In the genomic region with DNA sequence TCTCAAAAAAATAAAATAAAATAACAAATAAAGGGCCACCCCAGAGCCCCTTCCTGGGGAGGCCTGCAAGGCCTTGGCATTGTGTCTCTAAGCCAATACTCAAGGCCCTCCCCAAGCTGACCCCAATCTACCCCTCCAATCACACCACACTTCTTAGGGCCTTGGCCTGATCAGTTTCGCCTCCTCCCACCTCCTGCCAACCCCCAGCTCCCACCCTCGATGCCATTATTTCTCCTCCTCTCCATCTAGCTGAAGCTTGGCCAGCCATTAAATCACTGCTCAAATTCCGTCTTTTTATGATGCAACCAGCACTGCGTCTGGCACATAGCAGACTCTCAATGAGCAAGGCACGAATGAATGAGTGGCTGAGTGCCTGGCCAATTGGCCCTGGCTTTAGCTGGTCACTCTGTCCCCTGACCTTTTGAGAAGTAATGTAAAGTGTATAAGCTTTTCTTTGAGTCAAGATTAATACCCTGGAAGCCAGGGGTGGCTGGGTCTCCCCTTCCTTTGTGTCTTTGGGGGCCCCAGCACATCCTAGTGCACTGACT, we compare ENCODE assay signal across 19 cellular contexts. TPM values are rescaled to one million over a fixed set of nuclear protein-coding genes. Genes with fewer than 3 reads are reported as not detected.
DNase-seq lines count a peak whose midpoint lies in the region; ATAC-seq and TF ChIP-seq lines count a peak whose summit lies in the region.
"Had no signal": no experiment of that assay in that cellular context is flagged by ENCODE, and none has a peak within 500 bp of the region (broad histone marks: within the 10 kb centered on the region; RNA-seq: fewer than 3 reads in every experiment).

No MANE protein-coding gene starts in this region.

- peaks cover 18% of the 10 kb centered on the region for H3K4me1 Mint-ChIP-seq in activated naive CD8-positive, alpha-beta T cell treated with anti-CD3 and anti-CD28 coated beads, Interleukin-2, amount 10 ng/mL, durations not matched to agents 7 days and 5 days
- H3K4me1 Mint-ChIP-seq in activated naive CD8-positive, alpha-beta T cell treated with anti-CD3 and anti-CD28 coated beads for 36 hours = peaks cover 8% of the 10 kb centered on the region
- peaks cover 24% of the 10 kb centered on the region for H3K4me1 Mint-ChIP-seq in central memory CD8-positive, alpha-beta T cell
- H3K4me1 Mint-ChIP-seq in type B pancreatic cell (ENCODE audit: unreplicated experiment) = peaks cover 34% of the 10 kb centered on the region
- peaks cover 10% of the 10 kb centered on the region for H3K4me1 Mint-ChIP-seq in activated CD4-positive, alpha-beta memory T cell treated with anti-CD3 and anti-CD28 coated beads for 36 hours (ENCODE audit: low read depth)

- no peak overlapping the region for H3K27ac Mint-ChIP-seq in activated naive CD8-positive, alpha-beta T cell treated with anti-CD3 and anti-CD28 coated beads, Interleukin-2, amount 10 ng/mL, durations not matched to agents 7 days and 5 days
- no peak overlapping the region for H3K27ac Mint-ChIP-seq in activated naive CD8-positive, alpha-beta T cell treated with anti-CD3 and anti-CD28 coated beads for 36 hours
- H3K27ac Mint-ChIP-seq in central memory CD8-positive, alpha-beta T cell (ENCODE audit: low read depth) = peak overlapping the region; percentile 68
- peak overlapping the region; percentile 17 for H3K27ac Mint-ChIP-seq in type B pancreatic cell
- H3K27ac Mint-ChIP-seq in activated CD4-positive, alpha-beta memory T cell treated with anti-CD3 and anti-CD28 coated beads for 36 hours = no peak overlapping the region
- H3K27ac Mint-ChIP-seq: activated CD8-positive, alpha-beta T cell treated with anti-CD3 and anti-CD28 coated beads for 36 hours; CD8-positive, alpha-beta T cell; stimulated activated naive CD8-positive, alpha-beta T cell treated with anti-CD3 and anti-CD28 coated beads, Interleukin-15, Interleukin-2, amounts not matched to agents 100 ng/mL and 50 ng/mL, for 24 hours had no signal

- intact Hi-C loops in activated CD4-positive, alpha-beta memory T cell treated with anti-CD3 and anti-CD28 coated beads for 36 hours (cut with micrococcal nuclease) = no loop called here

- H3K36me3 Mint-ChIP-seq in activated naive CD8-positive, alpha-beta T cell treated with anti-CD3 and anti-CD28 coated beads, Interleukin-2, amount 10 ng/mL, durations not matched to agents 7 days and 5 days = peaks cover 3% of the 10 kb centered on the region
- H3K36me3 Mint-ChIP-seq in activated naive CD8-positive, alpha-beta T cell treated with anti-CD3 and anti-CD28 coated beads for 36 hours = no peaks in the 10 kb centered on the region
- H3K36me3 Mint-ChIP-seq in central memory CD8-positive, alpha-beta T cell (ENCODE audit: insufficient read depth) = peaks cover 3% of the 10 kb centered on the region
- no peaks in the 10 kb centered on the region for H3K36me3 Mint-ChIP-seq in type B pancreatic cell
- no peaks in the 10 kb centered on the region for H3K36me3 Mint-ChIP-seq in activated CD4-positive, alpha-beta memory T cell treated with anti-CD3 and anti-CD28 coated beads for 36 hours
- H3K36me3 Mint-ChIP-seq: CD8-positive, alpha-beta T cell had no signal

- no peaks in the 10 kb centered on the region for H3K27me3 Mint-ChIP-seq in activated naive CD8-positive, alpha-beta T cell treated with anti-CD3 and anti-CD28 coated beads, Interleukin-2, amount 10 ng/mL, durations not matched to agents 7 days and 5 days
- no peaks in the 10 kb centered on the region for H3K27me3 Mint-ChIP-seq in activated naive CD8-positive, alpha-beta T cell treated with anti-CD3 and anti-CD28 coated beads for 36 hours
- no peaks in the 10 kb centered on the region for H3K27me3 Mint-ChIP-seq in central memory CD8-positive, alpha-beta T cell
- no peaks in the 10 kb centered on the region for H3K27me3 Mint-ChIP-seq in type B pancreatic cell
- H3K27me3 Mint-ChIP-seq in activated CD4-positive, alpha-beta memory T cell treated with anti-CD3 and anti-CD28 coated beads for 36 hours = no peaks in the 10 kb centered on the region
- H3K27me3 Mint-ChIP-seq: activated CD8-positive, alpha-beta T cell treated with anti-CD3 and anti-CD28 coated beads for 36 hours; effector memory CD8-positive, alpha-beta T cell; stimulated activated naive CD8-positive, alpha-beta T cell treated with anti-CD3 and anti-CD28 coated beads, Interleukin-15, Interleukin-2, amounts not matched to agents 100 ng/mL and 50 ng/mL, for 24 hours had no signal

- no peak overlapping the region for H3K4me3 Mint-ChIP-seq in activated naive CD8-positive, alpha-beta T cell treated with anti-CD3 and anti-CD28 coated beads, Interleukin-2, amount 10 ng/mL, durations not matched to agents 7 days and 5 days
- H3K4me3 Mint-ChIP-seq in activated naive CD8-positive, alpha-beta T cell treated with anti-CD3 and anti-CD28 coated beads for 36 hours = no peak overlapping the region
- no peak overlapping the region for H3K4me3 Mint-ChIP-seq in central memory CD8-positive, alpha-beta T cell
- no peak overlapping the region for H3K4me3 Mint-ChIP-seq in type B pancreatic cell
- H3K4me3 Mint-ChIP-seq in activated CD4-positive, alpha-beta memory T cell treated with anti-CD3 and anti-CD28 coated beads for 36 hours = no peak overlapping the region
- H3K4me3 Mint-ChIP-seq: activated CD8-positive, alpha-beta T cell treated with anti-CD3 and anti-CD28 coated beads for 36 hours; CD8-positive, alpha-beta T cell; effector memory CD8-positive, alpha-beta T cell; stimulated activated naive CD8-positive, alpha-beta T cell treated with anti-CD3 and anti-CD28 coated beads, Interleukin-15, Interleukin-2, amounts not matched to agents 100 ng/mL and 50 ng/mL, for 24 hours had no signal

- no peak for ATAC-seq in activated naive CD8-positive, alpha-beta T cell treated with anti-CD3 and anti-CD28 coated beads, Interleukin-2, amount 10 ng/mL, durations not matched to agents 7 days and 5 days (ENCODE audit: low read depth)
- ATAC-seq in central memory CD8-positive, alpha-beta T cell (replicated peaks; ENCODE audit: extremely low read depth, poor library complexity, severe bottlenecking) = no peak
- ATAC-seq in HG03342 (IDR thresholded peaks at IDR 0.05; ENCODE audit: unreplicated experiment) = no peak
- ATAC-seq: activated CD8-positive, alpha-beta T cell treated with anti-CD3 and anti-CD28 coated beads for 36 hours; CD8-positive, alpha-beta T cell; effector memory CD8-positive, alpha-beta T cell; heart right ventricle; psoas muscle had no signal

- POLR2A ChIA-PET in activated naive CD8-positive, alpha-beta T cell treated with anti-CD3 and anti-CD28 coated beads, Interleukin-2, amount 10 ng/mL, durations not matched to agents 7 days and 5 days (lab: Charles Lee) = interaction anchor here (0.8 kb wide), 1 partner anchor 62 kb away, joined by 3 read pairs; no protein-coding TSS in a partner anchor
- POLR2A ChIA-PET in activated CD4-positive, alpha-beta memory T cell treated with anti-CD3 and anti-CD28 coated beads for 36 hours (lab: Charles Lee) = interaction anchor here (0.8 kb wide), 1 partner anchor 30 kb away, joined by 4 read pairs; no protein-coding TSS in a partner anchor

- H3K9me3 Mint-ChIP-seq in activated naive CD8-positive, alpha-beta T cell treated with anti-CD3 and anti-CD28 coated beads, Interleukin-2, amount 10 ng/mL, durations not matched to agents 7 days and 5 days = peaks cover 3% of the 10 kb centered on the region
- H3K9me3 Mint-ChIP-seq in activated naive CD8-positive, alpha-beta T cell treated with anti-CD3 and anti-CD28 coated beads for 36 hours = peaks cover 5% of the 10 kb centered on the region
- H3K9me3 Mint-ChIP-seq in central memory CD8-positive, alpha-beta T cell = no peaks in the 10 kb centered on the region
- H3K9me3 Mint-ChIP-seq in type B pancreatic cell = no peaks in the 10 kb centered on the region
- peaks cover 6% of the 10 kb centered on the region for H3K9me3 Mint-ChIP-seq in activated CD4-positive, alpha-beta memory T cell treated with anti-CD3 and anti-CD28 coated beads for 36 hours
- H3K9me3 Mint-ChIP-seq: CD8-positive, alpha-beta T cell; effector memory CD8-positive, alpha-beta T cell had no signal

- peak; percentile 9 for DNase-seq in activated naive CD8-positive, alpha-beta T cell treated with anti-CD3 and anti-CD28 coated beads, Interleukin-2, amount 10 ng/mL, durations not matched to agents 7 days and 5 days
- DNase-seq in activated naive CD8-positive, alpha-beta T cell treated with anti-CD3 and anti-CD28 coated beads for 36 hours = no peak
- no peak for DNase-seq in central memory CD8-positive, alpha-beta T cell (ENCODE audit: low spot score in 2 of 2)
- DNase-seq in mesenteric fat pad (ENCODE audit: low spot score) (peak; percentile 74), type B pancreatic cell (ENCODE audit: extremely low spot score, unreplicated experiment) (no peak), NCI-H345 treated with DMSO at 0.1 percent for 48 hours (lab: John Stamatoyannopoulos, UW; ENCODE audit: unreplicated experiment) (no peak)
- DNase-seq in activated CD4-positive, alpha-beta memory T cell treated with anti-CD3 and anti-CD28 coated beads for 36 hours = no peak
- DNase-seq: activated CD8-positive, alpha-beta T cell treated with anti-CD3 and anti-CD28 coated beads for 36 hours; activated gamma-delta T cell treated with Interleukin-2 at 50 U/mL for 16 hours; CD8-positive, alpha-beta T cell; colonic mucosa; effector memory CD8-positive, alpha-beta T cell; foreskin melanocyte; heart right ventricle; NCI-H1092 treated with DMSO at 0.1 percent for 48 hours; NCI-H1930; psoas muscle had no signal

- CTCF ChIA-PET in activated CD4-positive, alpha-beta memory T cell treated with anti-CD3 and anti-CD28 coated beads for 36 hours (lab: Charles Lee) = no interaction called here

- TF ChIP-seq CTCF in type B pancreatic cell (conservative IDR thresholded peaks at IDR 0.05) = no peak

RNA-seq across cellular contexts. Expression of a gene that starts 55.9 kb away (rescaled TPM):
- total RNA-seq in activated naive CD8-positive, alpha-beta T cell treated with anti-CD3 and anti-CD28 coated beads, Interleukin-2, amount 10 ng/mL, durations not matched to agents 7 days and 5 days = 10 to 100 TPM; 26.8 to 30.1 TPM
- total RNA-seq in activated naive CD8-positive, alpha-beta T cell treated with anti-CD3 and anti-CD28 coated beads for 36 hours = 1 to 10 TPM; 9.0 to 9.4 TPM
- total RNA-seq in mesenteric fat pad (56.2 TPM), type B pancreatic cell (ENCODE audit: low replicate concordance) (17.8 and 30.9 TPM in 2 replicates)
- total RNA-seq in activated CD4-positive, alpha-beta memory T cell treated with anti-CD3 and anti-CD28 coated beads for 36 hours = 10 to 100 TPM; 13.6 to 14.4 TPM

Comparison
In these comparisons a context has a peak if more than half of its experiments do, and no peak if none do; other contexts are left out.
1. DNase-seq: peak in activated naive CD8-positive, alpha-beta T cell treated with anti-CD3 and anti-CD28 coated beads, Interleukin-2, amount 10 ng/mL, durations not matched to agents 7 days and 5 days (single experiment) and mesenteric fat pad (single experiment); none in activated naive CD8-positive, alpha-beta T cell treated with anti-CD3 and anti-CD28 coated beads for 36 hours (single experiment), central memory CD8-positive, alpha-beta T cell (0 of 2), type B pancreatic cell (single experiment), activated CD4-positive, alpha-beta memory T cell treated with anti-CD3 and anti-CD28 coated beads for 36 hours (single experiment) and NCI-H345 treated with DMSO at 0.1 percent for 48 hours (single experiment).
2. H3K27ac Mint-ChIP-seq: peak in central memory CD8-positive, alpha-beta T cell (single experiment) and type B pancreatic cell (single experiment); none in activated naive CD8-positive, alpha-beta T cell treated with anti-CD3 and anti-CD28 coated beads, Interleukin-2, amount 10 ng/mL, durations not matched to agents 7 days and 5 days (single experiment), activated naive CD8-positive, alpha-beta T cell treated with anti-CD3 and anti-CD28 coated beads for 36 hours (single experiment) and activated CD4-positive, alpha-beta memory T cell treated with anti-CD3 and anti-CD28 coated beads for 36 hours (single experiment).